17 cellular contexts compared by ENCODE assay signal in genomic region chr4:14336656-14337055, GRCh38.
A peak's percentile ranks its signal among the peaks of the same experiment; 100 is the strongest.
DNase-seq lines count a peak whose midpoint lies in the region; ATAC-seq, FAIRE-seq and TF ChIP-seq lines count a peak whose summit lies in the region.
"Had no signal": no experiment of that assay in that cellular context is flagged by ENCODE, and none has a peak within 500 bp of the region (broad histone marks: within the 10 kb centered on the region; RNA-seq: fewer than 3 reads in every experiment).

No MANE protein-coding gene starts in this region.

- intact Hi-C loops in psoas muscle (cut with DNase I): no loop called here

- H3K4me3 ChIP-seq in bronchial epithelial cell (ENCODE audit: low read depth, low read length) (no peak overlapping the region), psoas muscle (no peak overlapping the region)
- H3K4me3 ChIP-seq: SJCRH30 had no signal

- no peak for TF ChIP-seq CTCF in bronchial epithelial cell (IDR thresholded peaks at IDR 0.05; ENCODE audit: insufficient read depth, low read length, severe bottlenecking)
- TF ChIP-seq CTCF in psoas muscle (IDR thresholded peaks at IDR 0.05): no peak

- 43 to 75% (median 72%) methylated on average over 2 of the region's 2 CpGs for WGBS in psoas muscle, 3 donors

- H3K27ac ChIP-seq in psoas muscle: no peak overlapping the region
- H3K27ac ChIP-seq: SJCRH30 had no signal

- FAIRE-seq in bronchial epithelial cell (lab: Jason Lieb, UNC): no peak
- FAIRE-seq: HepG2 had no signal

- no peaks in the 10 kb centered on the region for H3K9me3 ChIP-seq in psoas muscle
- H3K9me3 ChIP-seq: Caco-2, SJCRH30 had no signal

- no peaks in the 10 kb centered on the region for H3K27me3 ChIP-seq in bronchial epithelial cell (ENCODE audit: control insufficient read depth, insufficient read depth, low read length)
- no peaks in the 10 kb centered on the region for H3K27me3 ChIP-seq in psoas muscle (ENCODE audit: insufficient read depth in 3 of 3, low read length in 2 of 3)
- H3K27me3 ChIP-seq: SJCRH30 had no signal

- ATAC-seq in psoas muscle: no peak
- ATAC-seq: HCT116, HepG2 had no signal

- H3K4me1 ChIP-seq in psoas muscle: no peaks in the 10 kb centered on the region
- H3K4me1 ChIP-seq: Caco-2, SJCRH30 had no signal

- DNase-seq in ELR (ENCODE audit: low read depth) (peak; percentile 33), M059J (ENCODE audit: low read depth) (peak; percentile 51), bronchial epithelial cell (ENCODE audit: low read depth) (peak; percentile 71), renal cortical epithelial cell (ENCODE audit: low read depth) (peak; percentile 44), DMS 273 treated with DMSO at 0.1 percent for 48 hours (lab: John Stamatoyannopoulos, UW) (no peak), NCI-H526 treated with DMSO at 0.1 percent for 48 hours (lab: John Stamatoyannopoulos, UW) (no peak), psoas muscle (no peak)
- DNase-seq: Caco-2, DMS53, KG1, MM.1S, NCI-H1105 treated with DMSO at 0.1 percent for 48 hours, NCI-H1694 treated with DMSO at 0.1 percent for 48 hours, NCI-H69, SJCRH30 had no signal

- H3K36me3 ChIP-seq in bronchial epithelial cell (ENCODE audit: control insufficient read depth, insufficient read depth, low read length): no peaks in the 10 kb centered on the region
- no peaks in the 10 kb centered on the region for H3K36me3 ChIP-seq in psoas muscle (ENCODE audit: insufficient read depth in 1 of 2, low read depth in 1 of 2)
- H3K36me3 ChIP-seq: SJCRH30 had no signal

Comparison
In these comparisons a context has a peak if more than half of its experiments do, and no peak if none do; other contexts are left out.
1. DNase-seq: peak in ELR (single experiment), M059J (single experiment), bronchial epithelial cell (single experiment) and renal cortical epithelial cell (single experiment); none in DMS 273 treated with DMSO at 0.1 percent for 48 hours (single experiment), NCI-H526 treated with DMSO at 0.1 percent for 48 hours (single experiment) and psoas muscle (0 of 2).